Comparison of ENCODE assay signal across 18 cellular contexts in the genomic region with DNA sequence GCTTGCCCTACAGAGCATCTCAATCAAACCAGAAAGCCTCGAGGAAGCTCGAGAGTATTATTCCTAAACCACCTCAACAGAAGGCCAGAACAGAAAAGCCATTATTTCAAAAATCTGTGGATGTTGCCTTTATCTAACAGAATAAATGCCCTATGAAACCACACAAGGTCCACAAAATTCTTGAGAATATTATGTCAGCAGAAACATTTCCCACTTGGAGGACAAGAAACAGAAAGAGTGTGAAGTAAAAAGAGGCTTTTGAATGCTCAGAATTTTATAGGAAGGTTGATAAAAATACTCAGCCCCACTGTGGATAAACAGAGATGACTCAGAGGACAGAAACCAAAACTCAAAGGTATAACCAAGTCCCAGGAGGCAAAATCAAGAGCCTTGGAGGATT.
"Had no signal": no experiment of that assay in that cellular context is flagged by ENCODE, and none has a peak within 500 bp of the region (broad histone marks: within the 10 kb centered on the region; RNA-seq: fewer than 3 reads in every experiment).

No MANE protein-coding gene starts in this region.

- ATAC-seq: activated CD4-positive, alpha-beta T cell treated with anti-CD3 and anti-CD28 coated beads for 36 hours; heart right ventricle; left cardiac atrium; pancreas; right cardiac atrium; upper lobe of right lung had no signal

- DNase-seq: activated B cell treated with CpG ODN at 0.5 μM for 24 hours; activated CD4-positive, alpha-beta T cell treated with anti-CD3 and anti-CD28 coated beads for 36 hours; activated CD4-positive, alpha-beta T cell treated with anti-CD3 and anti-CD28 coated beads, Interleukin-2, amount 50 U/mL, for 4 hours; activated CD8-positive, alpha-beta memory T cell treated with anti-CD3 and anti-CD28 coated beads, Interleukin-2, amount 50 U/mL, for 48 hours; activated naive CD4-positive, alpha-beta T cell treated with Interleukin-2 at 50 U/mL for 16 hours; activated T-cell treated with anti-CD3 and anti-CD28 coated beads, Interleukin-2, amount 50 U/mL, for 48 hours; amygdala; colonic mucosa; heart right ventricle; islet precursor cell; left cardiac atrium; nephron progenitor cell; pancreas; right cardiac atrium; stimulated activated CD4-positive, alpha-beta T cell treated with anti-CD3 and anti-CD28 coated beads, Interleukin-1b, Interleukin-23, amount 100 ng/mL, for 48 hours; substantia nigra; thyroid gland; upper lobe of right lung had no signal
